Comparison of ENCODE assay signal across 19 cellular contexts in the genomic region with DNA sequence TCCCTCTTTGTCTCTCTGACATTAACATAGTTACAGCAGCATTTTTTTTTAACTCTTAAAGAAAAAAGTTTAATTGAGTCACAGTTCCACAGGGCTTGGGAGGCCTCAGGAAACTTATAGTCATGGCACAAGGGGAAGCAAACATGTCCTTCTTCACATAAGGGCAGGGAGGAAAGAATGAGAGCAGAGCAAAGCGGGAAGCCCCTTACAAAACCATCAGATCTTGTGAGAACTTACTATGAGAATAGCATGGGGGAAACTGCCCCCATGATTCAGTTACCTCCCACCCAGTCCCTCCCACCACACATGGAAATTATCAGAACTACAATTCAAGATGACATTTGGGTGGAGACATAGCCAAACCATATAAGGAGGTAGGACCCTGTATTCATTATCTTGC.
DNase-seq lines count a peak whose midpoint lies in the region; ATAC-seq lines count a peak whose summit lies in the region.
"Had no signal": no experiment of that assay in that cellular context is flagged by ENCODE, and none has a peak within 500 bp of the region (broad histone marks: within the 10 kb centered on the region; RNA-seq: fewer than 3 reads in every experiment).

No MANE protein-coding gene starts in this region.

- intact Hi-C loops in activated CD4-positive, alpha-beta T cell treated with anti-CD3 and anti-CD28 coated beads, Interleukin-2, amount 10 ng/mL, durations not matched to agents 24 days and 14 days (cut with micrococcal nuclease): no loop called here
- intact Hi-C loops in left cardiac atrium (cut with DNase I): no loop called here

- peaks cover 2% of the 10 kb centered on the region for H3K4me1 Mint-ChIP-seq in activated CD4-positive, alpha-beta T cell treated with anti-CD3 and anti-CD28 coated beads, Interleukin-2, amount 10 ng/mL, durations not matched to agents 24 days and 14 days
- H3K4me1 Mint-ChIP-seq in immature natural killer cell: peaks cover 11 to 33% of the 10 kb centered on the region in 2 donors
- peaks cover 5% of the 10 kb centered on the region for H3K4me1 Mint-ChIP-seq in stimulated activated naive CD8-positive, alpha-beta T cell treated with anti-CD3 and anti-CD28 coated beads, Interleukin-15, amount 100 ng/mL, for 72 hours
- H3K4me1 Mint-ChIP-seq: H9 had no signal

- H3K9me3 Mint-ChIP-seq in activated CD4-positive, alpha-beta T cell treated with anti-CD3 and anti-CD28 coated beads, Interleukin-2, amount 10 ng/mL, durations not matched to agents 24 days and 14 days: peaks cover 24% of the 10 kb centered on the region
- H3K9me3 Mint-ChIP-seq in activated naive CD4-positive, alpha-beta T cell treated with anti-CD3 and anti-CD28 coated beads, Interleukin-2, amount 50 U/mL, for 72 hours: peaks cover 8 to 31% of the 10 kb centered on the region in 2 donors
- H3K9me3 Mint-ChIP-seq in immature natural killer cell: peaks cover 6 to 31% (median 20%) of the 10 kb centered on the region in 6 donors
- peaks cover 24 to 25% of the 10 kb centered on the region in 2 donors for H3K9me3 Mint-ChIP-seq in stimulated activated naive CD8-positive, alpha-beta T cell treated with anti-CD3 and anti-CD28 coated beads, Interleukin-15, amount 100 ng/mL, for 72 hours

- ATAC-seq in activated naive CD4-positive, alpha-beta T cell treated with anti-CD3 and anti-CD28 coated beads, Interleukin-2, amount 50 U/mL, for 72 hours: peak; percentile 49 to 95
- peak; percentile 50 for ATAC-seq in stimulated activated naive CD8-positive, alpha-beta T cell treated with anti-CD3 and anti-CD28 coated beads, Interleukin-15, amount 100 ng/mL, for 72 hours
- no peak for ATAC-seq in left cardiac atrium

- peak overlapping the region; percentile 74 for H3K27ac Mint-ChIP-seq in activated CD4-positive, alpha-beta T cell treated with anti-CD3 and anti-CD28 coated beads, Interleukin-2, amount 10 ng/mL, durations not matched to agents 24 days and 14 days
- H3K27ac Mint-ChIP-seq in activated naive CD4-positive, alpha-beta T cell treated with anti-CD3 and anti-CD28 coated beads, Interleukin-2, amount 50 U/mL, for 72 hours: peak overlapping the region; percentile 38 to 57
- peak overlapping the region in 4 of 6 donors; percentile 21 to 65 (median 50) for H3K27ac Mint-ChIP-seq in immature natural killer cell
- no peak overlapping the region for H3K27ac Mint-ChIP-seq in stimulated activated naive CD8-positive, alpha-beta T cell treated with anti-CD3 and anti-CD28 coated beads, Interleukin-15, amount 100 ng/mL, for 72 hours
- H3K27ac Mint-ChIP-seq: CD4-positive, CD25-positive, alpha-beta regulatory T cell; H9 had no signal

- no peaks in the 10 kb centered on the region for H3K27me3 Mint-ChIP-seq in activated CD4-positive, alpha-beta T cell treated with anti-CD3 and anti-CD28 coated beads, Interleukin-2, amount 10 ng/mL, durations not matched to agents 24 days and 14 days
- H3K27me3 Mint-ChIP-seq in immature natural killer cell (ENCODE audit: low read depth in 3 of 3): peaks cover 0 to 4% (median 2%) of the 10 kb centered on the region in 3 donors
- no peaks in the 10 kb centered on the region for H3K27me3 Mint-ChIP-seq in stimulated activated naive CD8-positive, alpha-beta T cell treated with anti-CD3 and anti-CD28 coated beads, Interleukin-15, amount 100 ng/mL, for 72 hours
- H3K27me3 Mint-ChIP-seq: CD4-positive, CD25-positive, alpha-beta regulatory T cell had no signal

- no peak for DNase-seq in activated CD4-positive, alpha-beta T cell treated with anti-CD3 and anti-CD28 coated beads, Interleukin-2, amount 10 ng/mL, durations not matched to agents 24 days and 14 days
- no peak for DNase-seq in activated CD4-positive, alpha-beta T cell treated with anti-CD3 and anti-CD28 coated beads, Interleukin-2, amount 50 U/mL, for 1 hour
- DNase-seq in activated naive CD4-positive, alpha-beta T cell treated with anti-CD3 and anti-CD28 coated beads, Interleukin-2, amount 50 U/mL, for 72 hours (ENCODE audit: low spot score in 2 of 2): no peak
- DNase-seq in activated naive CD4-positive, alpha-beta T cell treated with Interleukin-2 at 50 U/mL for 16 hours: no peak
- DNase-seq in immature natural killer cell (no peak), left cardiac atrium (no peak), NK-92 (lab: John Stamatoyannopoulos, UW; ENCODE audit: unreplicated experiment) (no peak)
- DNase-seq in stimulated activated naive CD8-positive, alpha-beta T cell treated with anti-CD3 and anti-CD28 coated beads, Interleukin-15, amount 100 ng/mL, for 72 hours: no peak
- DNase-seq: BE2C; Caco-2; CD4-positive, CD25-positive, alpha-beta regulatory T cell; DMS153; GDM1; H9; NCI-H1417; NCI-H187; NCI-H2107; NCI-H510A; NCI-H748 treated with DMSO at 0.1 percent for 48 hours had no signal

- H3K4me3 Mint-ChIP-seq in activated CD4-positive, alpha-beta T cell treated with anti-CD3 and anti-CD28 coated beads, Interleukin-2, amount 10 ng/mL, durations not matched to agents 24 days and 14 days: no peak overlapping the region
- no peak overlapping the region for H3K4me3 Mint-ChIP-seq in immature natural killer cell
- H3K4me3 Mint-ChIP-seq in stimulated activated naive CD8-positive, alpha-beta T cell treated with anti-CD3 and anti-CD28 coated beads, Interleukin-15, amount 100 ng/mL, for 72 hours: no peak overlapping the region
- H3K4me3 Mint-ChIP-seq: H9 had no signal

- H3K36me3 Mint-ChIP-seq in activated CD4-positive, alpha-beta T cell treated with anti-CD3 and anti-CD28 coated beads, Interleukin-2, amount 10 ng/mL, durations not matched to agents 24 days and 14 days (ENCODE audit: low read depth): peaks cover 83% of the 10 kb centered on the region
- peaks cover 28 to 85% of the 10 kb centered on the region in 2 donors for H3K36me3 Mint-ChIP-seq in activated naive CD4-positive, alpha-beta T cell treated with anti-CD3 and anti-CD28 coated beads, Interleukin-2, amount 50 U/mL, for 72 hours
- peaks cover 54 to 60% (median 58%) of the 10 kb centered on the region in 3 donors for H3K36me3 Mint-ChIP-seq in immature natural killer cell

Comparison
In these comparisons a context has a peak if more than half of its experiments do, and no peak if none do; other contexts are left out.
1. H3K27ac Mint-ChIP-seq: peak in activated CD4-positive, alpha-beta T cell treated with anti-CD3 and anti-CD28 coated beads, Interleukin-2, amount 10 ng/mL, durations not matched to agents 24 days and 14 days (single experiment), activated naive CD4-positive, alpha-beta T cell treated with anti-CD3 and anti-CD28 coated beads, Interleukin-2, amount 50 U/mL, for 72 hours (2 of 2) and immature natural killer cell (4 of 6); none in stimulated activated naive CD8-positive, alpha-beta T cell treated with anti-CD3 and anti-CD28 coated beads, Interleukin-15, amount 100 ng/mL, for 72 hours (0 of 2).
2. ATAC-seq: peak in activated naive CD4-positive, alpha-beta T cell treated with anti-CD3 and anti-CD28 coated beads, Interleukin-2, amount 50 U/mL, for 72 hours (2 of 2) and stimulated activated naive CD8-positive, alpha-beta T cell treated with anti-CD3 and anti-CD28 coated beads, Interleukin-15, amount 100 ng/mL, for 72 hours (single experiment); none in left cardiac atrium (0 of 2).